ENCODE assay signal across 9 cellular contexts in the genomic region with DNA sequence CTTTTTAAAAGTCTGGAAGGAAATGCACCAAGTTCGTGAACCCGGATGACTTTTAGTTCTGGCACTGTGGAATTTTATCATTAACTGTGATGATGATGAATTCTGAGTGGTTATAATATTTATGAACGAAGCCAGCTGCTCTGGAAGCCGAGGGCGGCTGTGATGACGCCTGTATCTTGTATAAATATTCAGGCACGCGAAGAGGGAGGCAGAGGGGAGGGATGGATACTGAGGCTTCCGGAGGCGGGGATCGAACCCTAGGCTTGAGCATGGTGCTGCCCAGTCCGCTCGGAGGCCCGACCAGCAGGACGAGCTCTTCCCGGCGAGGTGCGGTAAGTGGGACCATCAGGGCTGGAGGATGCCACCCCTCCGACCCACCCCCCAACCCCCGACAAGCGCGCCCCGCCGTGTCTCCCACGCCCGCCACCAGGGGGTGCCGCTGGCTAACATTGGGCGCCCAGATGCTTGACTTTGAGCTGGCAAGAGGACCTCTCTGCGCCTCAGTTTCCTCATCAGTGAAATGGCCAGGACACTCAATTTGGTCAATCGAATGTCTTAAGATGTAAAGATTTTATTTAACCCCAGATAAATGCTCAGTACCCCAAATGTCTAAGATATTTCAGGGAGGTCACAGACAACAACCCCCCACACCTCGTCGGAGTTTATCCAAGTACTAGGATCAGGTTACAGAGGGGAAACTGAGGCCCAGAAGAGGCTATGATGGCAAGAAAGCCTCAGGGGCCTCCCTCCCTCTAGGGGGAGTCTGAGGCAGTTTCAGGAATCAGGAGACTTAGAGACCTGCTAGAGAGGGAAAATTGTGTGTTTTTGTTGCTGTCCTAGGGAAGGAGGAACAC. TPM values are rescaled to one million over a fixed set of nuclear protein-coding genes. Genes with fewer than 3 reads are reported as not detected.
DNase-seq lines count a peak whose midpoint lies in the region; ATAC-seq and TF ChIP-seq lines count a peak whose summit lies in the region.
"Had no signal": no experiment of that assay in that cellular context is flagged by ENCODE, and none has a peak within 500 bp of the region (broad histone marks: within the 10 kb centered on the region; RNA-seq: fewer than 3 reads in every experiment).

No MANE protein-coding gene starts in this region.

- H3K9ac ChIP-seq in smooth muscle cell (ENCODE audit: low read depth): no peak overlapping the region

- H3F3A ChIP-seq in smooth muscle cell (ENCODE audit: low read depth): peaks cover 7% of the 10 kb centered on the region

- POLR2A ChIA-PET in CD8-positive, alpha-beta memory T cell (lab: Charles Lee): no interaction called here

- no peaks in the 10 kb centered on the region for H3K9me3 ChIP-seq in CD8-positive, alpha-beta memory T cell (ENCODE audit: low read length)
- no peaks in the 10 kb centered on the region for H3K9me3 ChIP-seq in smooth muscle cell (replicated peaks; ENCODE audit: low read depth)

- no peaks in the 10 kb centered on the region for H3K36me3 ChIP-seq in CD8-positive, alpha-beta memory T cell (ENCODE audit: insufficient read depth, low read length)
- no peaks in the 10 kb centered on the region for H3K36me3 ChIP-seq in smooth muscle cell (ENCODE audit: low read depth)

- H3K27me3 Mint-ChIP-seq in CD8-positive, alpha-beta memory T cell: peaks cover 9 to 13% of the 10 kb centered on the region in 2 donors
- H3K27me3 Mint-ChIP-seq in stimulated activated naive B cell treated with anti-CD40 and anti-IgM and Interleukin-4, amounts not matched to agents 10 μg/mL and 1 μg/mL and 100 μg/mL, for 72 hours: peaks cover 22 to 33% of the 10 kb centered on the region in 2 donors

- TF ChIP-seq CTCF in fibroblast of the aortic adventitia (IDR thresholded peaks at IDR 0.05; ENCODE audit: insufficient read depth, low read length) (peak; percentile 52), smooth muscle cell (IDR thresholded peaks at IDR 0.05; ENCODE audit: borderline replicate concordance, insufficient read depth, poor library complexity, severe bottlenecking) (peak; percentile 52)

- 36% methylated on average over 32 of the region's 32 CpGs for WGBS in smooth muscle cell (ENCODE audit: low lambda C conversion rate)

- H3K4me2 ChIP-seq in smooth muscle cell: no peak overlapping the region

- no peak overlapping the region for H3K27ac ChIP-seq in CD8-positive, alpha-beta memory T cell (ENCODE audit: low read depth, low read length)
- H3K27ac ChIP-seq in smooth muscle cell (ENCODE audit: low read depth): no peak overlapping the region

- DNase-seq in CD8-positive, alpha-beta memory T cell: peak in 3 of 5 donors; percentile 31 to 53 (median 31)
- peak; percentile 40 for DNase-seq in KBM-7
- peak; percentile 66 to 69 for DNase-seq in activated CD4-positive, alpha-beta T cell treated with anti-CD3 and anti-CD28 coated beads, Interleukin-2, amount 50 U/mL, for 48 hours
- DNase-seq in fibroblast of the aortic adventitia (ENCODE audit: low read depth): peak; percentile 96
- DNase-seq in smooth muscle cell (lab: John Stamatoyannopoulos, UW; ENCODE audit: unreplicated experiment): no peak
- DNase-seq in stimulated activated naive B cell treated with anti-CD40 and anti-IgM and Interleukin-4, amounts not matched to agents 10 μg/mL and 1 μg/mL and 100 μg/mL, for 72 hours: no peak
- DNase-seq in cerebellum (ENCODE audit: low spot score): no peak

- H2AFZ ChIP-seq in smooth muscle cell (ENCODE audit: low read depth): no peak overlapping the region

- ATAC-seq in stimulated activated naive B cell treated with anti-CD40 and anti-IgM and Interleukin-4, amounts not matched to agents 10 μg/mL and 1 μg/mL and 100 μg/mL, for 72 hours (replicated peaks): no peak
- ATAC-seq in HG03342 (IDR thresholded peaks at IDR 0.05; ENCODE audit: unreplicated experiment): no peak

- peaks cover 8 to 18% (median 9%) of the 10 kb centered on the region in 3 donors for H3K4me1 Mint-ChIP-seq in CD8-positive, alpha-beta memory T cell
- H3K4me1 Mint-ChIP-seq in stimulated activated naive B cell treated with anti-CD40 and anti-IgM and Interleukin-4, amounts not matched to agents 10 μg/mL and 1 μg/mL and 100 μg/mL, for 72 hours: peaks cover 4 to 20% of the 10 kb centered on the region in 2 donors

- H3K4me1 ChIP-seq in CD8-positive, alpha-beta memory T cell (ENCODE audit: insufficient read depth, low read length): peaks cover 9% of the 10 kb centered on the region
- H3K4me1 ChIP-seq in smooth muscle cell (ENCODE audit: low read depth): peaks cover 12% of the 10 kb centered on the region

- H4K20me1 ChIP-seq in smooth muscle cell (ENCODE audit: low read depth): peaks cover 1% of the 10 kb centered on the region

- no peaks in the 10 kb centered on the region for H3K9me3 Mint-ChIP-seq in CD8-positive, alpha-beta memory T cell
- H3K9me3 Mint-ChIP-seq in stimulated activated naive B cell treated with anti-CD40 and anti-IgM and Interleukin-4, amounts not matched to agents 10 μg/mL and 1 μg/mL and 100 μg/mL, for 72 hours: no peaks in the 10 kb centered on the region
- H3K9me3 Mint-ChIP-seq: IgD-negative memory B cell had no signal

- no peaks in the 10 kb centered on the region for H3K79me2 ChIP-seq in smooth muscle cell (ENCODE audit: low read depth)

- no peak overlapping the region for H3K4me3 Mint-ChIP-seq in CD8-positive, alpha-beta memory T cell
- H3K4me3 Mint-ChIP-seq in stimulated activated naive B cell treated with anti-CD40 and anti-IgM and Interleukin-4, amounts not matched to agents 10 μg/mL and 1 μg/mL and 100 μg/mL, for 72 hours: no peak overlapping the region
- H3K4me3 Mint-ChIP-seq: IgD-negative memory B cell had no signal

- H3K27me3 ChIP-seq in CD8-positive, alpha-beta memory T cell (ENCODE audit: insufficient read depth, low read length, poor library complexity, severe bottlenecking): peaks cover 5% of the 10 kb centered on the region
- H3K27me3 ChIP-seq in smooth muscle cell (ENCODE audit: low read depth): no peaks in the 10 kb centered on the region

- CTCF ChIA-PET in CD8-positive, alpha-beta memory T cell (lab: Charles Lee): interaction anchor here (0.6 to 10.9 kb wide), 4 partner anchors 15 to 120 kb away, joined by 3 to 116 read pairs (median 5); a partner anchor contains a TSS

- in situ Hi-C loops in KBM-7 (cut with MboI; ENCODE audit: low pct_unique_long_range_greater_than_20kb, low sequenced_read_pairs): no loop called here

- no peak overlapping the region for H3K4me3 ChIP-seq in CD8-positive, alpha-beta memory T cell (ENCODE audit: low read length)
- H3K4me3 ChIP-seq in fibroblast of the aortic adventitia (ENCODE audit: low read depth, low read length) (peak overlapping the region; percentile 52), smooth muscle cell (no peak overlapping the region)

- H3K27ac Mint-ChIP-seq in CD8-positive, alpha-beta memory T cell: no peak overlapping the region
- no peak overlapping the region for H3K27ac Mint-ChIP-seq in stimulated activated naive B cell treated with anti-CD40 and anti-IgM and Interleukin-4, amounts not matched to agents 10 μg/mL and 1 μg/mL and 100 μg/mL, for 72 hours
- H3K27ac Mint-ChIP-seq: IgD-negative memory B cell had no signal

- peaks cover 0 to 5% (median 0%) of the 10 kb centered on the region in 3 donors for H3K36me3 Mint-ChIP-seq in CD8-positive, alpha-beta memory T cell
- no peaks in the 10 kb centered on the region for H3K36me3 Mint-ChIP-seq in stimulated activated naive B cell treated with anti-CD40 and anti-IgM and Interleukin-4, amounts not matched to agents 10 μg/mL and 1 μg/mL and 100 μg/mL, for 72 hours
- H3K36me3 Mint-ChIP-seq: IgD-negative memory B cell had no signal

RNA-seq across cellular contexts. Expression of a gene that starts 4.5 kb away (rescaled TPM):
- 1 to 10 TPM; 2.9 to 3.8 TPM for total RNA-seq in CD8-positive, alpha-beta memory T cell
- 0.59 TPM for polyA plus RNA-seq in CD8-positive, alpha-beta memory T cell
- total RNA-seq in fibroblast of the aortic adventitia (ENCODE audit: low replicate concordance): 2.8 TPM in 1 of 2 replicates, not detected in the other
- 1.4 and 4.9 TPM in 2 replicates for total RNA-seq in smooth muscle cell
- 3.6 and 3.7 TPM in 2 replicates for polyA plus RNA-seq in smooth muscle cell
- total RNA-seq in cerebellum: 35.7 TPM

RNA-seq across cellular contexts. Expression of a gene that starts 15.3 kb away (rescaled TPM):
- total RNA-seq in CD8-positive, alpha-beta memory T cell: 10 to 100 TPM; 24.2 to 24.6 TPM
- 12.6 TPM for polyA plus RNA-seq in CD8-positive, alpha-beta memory T cell
- total RNA-seq in fibroblast of the aortic adventitia (ENCODE audit: low replicate concordance) (4.4 and 11.7 TPM in 2 replicates), smooth muscle cell (11.6 and 13.1 TPM in 2 replicates), cerebellum (2.5 TPM)
- polyA plus RNA-seq in smooth muscle cell: 27.1 and 28.7 TPM in 2 replicates

RNA-seq across cellular contexts. Expression of a gene that starts 17.9 kb away (rescaled TPM):
- not detected for total RNA-seq in CD8-positive, alpha-beta memory T cell
- not detected for polyA plus RNA-seq in CD8-positive, alpha-beta memory T cell
- total RNA-seq in fibroblast of the aortic adventitia (ENCODE audit: low replicate concordance) (not detected in 2 replicates), smooth muscle cell (1.1 and 3.1 TPM in 2 replicates), cerebellum (1.4 TPM)
- polyA plus RNA-seq in smooth muscle cell: 1.7 and 1.9 TPM in 2 replicates
- polyA plus RNA-seq: IgD-negative memory B cell had no signal

RNA-seq across cellular contexts. Expression of a gene that starts 34.7 kb away (rescaled TPM):
- 10 to 100 TPM; 33.3 to 34.5 TPM for total RNA-seq in CD8-positive, alpha-beta memory T cell
- polyA plus RNA-seq in CD8-positive, alpha-beta memory T cell: 10.9 TPM
- 0.90 and 23.1 TPM in 2 replicates for total RNA-seq in fibroblast of the aortic adventitia (ENCODE audit: low replicate concordance)
- total RNA-seq in smooth muscle cell: 0.67 and 2.9 TPM in 2 replicates
- polyA plus RNA-seq in smooth muscle cell: 0.64 and 0.87 TPM in 2 replicates
- 0.54 TPM for total RNA-seq in cerebellum

RNA-seq across cellular contexts. Expression of a gene that starts 55.4 kb away (rescaled TPM):
- total RNA-seq in CD8-positive, alpha-beta memory T cell: 10 to 100 TPM; 17.7 to 17.9 TPM
- 5.7 TPM for polyA plus RNA-seq in CD8-positive, alpha-beta memory T cell
- total RNA-seq in fibroblast of the aortic adventitia (ENCODE audit: low replicate concordance) (36.7 and 41.3 TPM in 2 replicates), smooth muscle cell (22.2 and 22.9 TPM in 2 replicates), cerebellum (21.2 TPM)
- polyA plus RNA-seq in smooth muscle cell: 37.1 and 50.1 TPM in 2 replicates

Comparison
In these comparisons a context has a peak if more than half of its experiments do, and no peak if none do; other contexts are left out.
1. DNase-seq: peak in CD8-positive, alpha-beta memory T cell (3 of 5), KBM-7 (single experiment), activated CD4-positive, alpha-beta T cell treated with anti-CD3 and anti-CD28 coated beads, Interleukin-2, amount 50 U/mL, for 48 hours (2 of 2) and fibroblast of the aortic adventitia (single experiment); none in smooth muscle cell (single experiment), stimulated activated naive B cell treated with anti-CD40 and anti-IgM and Interleukin-4, amounts not matched to agents 10 μg/mL and 1 μg/mL and 100 μg/mL, for 72 hours (single experiment) and cerebellum (single experiment).